19 cellular contexts compared by ENCODE assay signal in genomic region chr12:132286912-132287311, GRCh38. TPM values are rescaled to one million over a fixed set of nuclear protein-coding genes. Genes with fewer than 3 reads are reported as not detected.
DNase-seq lines count a peak whose midpoint lies in the region; ATAC-seq, FAIRE-seq and TF ChIP-seq lines count a peak whose summit lies in the region.
"Had no signal": no experiment of that assay in that cellular context is flagged by ENCODE, and none has a peak within 500 bp of the region (broad histone marks: within the 10 kb centered on the region; RNA-seq: fewer than 3 reads in every experiment).

No MANE protein-coding gene starts in this region.

- DNase-seq in Right ventricle myocardium inferior (ENCODE audit: missing footprints) (peak; percentile 34), left ventricle myocardium inferior (no peak), PC-3 (peak; percentile 93), H1 (ENCODE audit: low read depth in 1 of 2, low spot score in 2 of 2) (no peak), SIG-M5 (lab: John Stamatoyannopoulos, UW) (no peak), body of pancreas (no peak), tibial nerve (ENCODE audit: low spot score in 2 of 2) (no peak)
- DNase-seq in stimulated activated effector memory CD8-positive, alpha-beta T cell treated with anti-CD3 and anti-CD28 coated beads, Interleukin-12 subunit alpha, Interleukin-12 subunit beta, amount 100 ng/mL, for 72 hours (ENCODE audit: low spot score in 2 of 2) = no peak
- DNase-seq: activated CD4-positive, alpha-beta T cell treated with anti-CD3 and anti-CD28 coated beads, Interleukin-2, amount 50 U/mL, for 1 hour; activated T-cell treated with anti-CD3 and anti-CD28 coated beads, Interleukin-2, amount 50 U/mL, for 48 hours; CD8-positive, alpha-beta T cell; esophagus squamous epithelium; KG1; NCI-H82; stimulated activated CD4-positive, alpha-beta T cell treated with anti-CD3 and anti-CD28 coated beads, Interleukin-4, amount 100 ng/mL, for 1 hour had no signal

- no peak overlapping the region for H4K8ac ChIP-seq in H1 (ENCODE audit: extremely low read depth, insufficient read depth, low read length)

- H3K27me3 ChIP-seq in left ventricle myocardium inferior (ENCODE audit: low read depth) (peaks cover 84% of the 10 kb centered on the region), PC-3 (ENCODE audit: low read length) (no peaks in the 10 kb centered on the region), H1 (replicated peaks in 1 of 4; ENCODE audit: control insufficient read depth in 3 of 4, extremely low read depth in 1 of 4, insufficient read depth in 3 of 4, low read length in 3 of 4) (peaks cover 0 to 15% (median 8%) of the 10 kb centered on the region in 4 experiments; a peak in 4 of 7 replicates), body of pancreas (peaks cover 0 to 25% of the 10 kb centered on the region in 2 donors), tibial nerve (peaks cover 0 to 67% of the 10 kb centered on the region in 2 donors)

- no peak for TF ChIP-seq RAD21 in H1 (IDR thresholded peaks at IDR 0.05 in 1 of 2, conservative IDR thresholded peaks at IDR 0.05 in 1 of 2; ENCODE audit: low read depth in 2 of 2, low read length in 2 of 2)

- BruUV-seq in PC-3 (replicated peaks; lab: Mats Ljungman, UMichigan) = no TSS peak

- no peak for TF ChIP-seq POLR2A in H1 (IDR thresholded peaks at IDR 0.05; ENCODE audit: control extremely low read depth in 1 of 2, low read depth in 2 of 2, low read length in 2 of 2)
- no peak for TF ChIP-seq POLR2A in body of pancreas (IDR thresholded peaks at IDR 0.05)
- TF ChIP-seq POLR2A in tibial nerve (IDR thresholded peaks at IDR 0.05) = no peak

- H4K5ac ChIP-seq in H1 (ENCODE audit: insufficient read length, low read depth, low read length) = no peak overlapping the region

- no peaks in the 10 kb centered on the region for H3K9me3 Mint-ChIP-seq in stimulated activated effector memory CD8-positive, alpha-beta T cell treated with anti-CD3 and anti-CD28 coated beads, Interleukin-12 subunit alpha, Interleukin-12 subunit beta, amount 100 ng/mL, for 72 hours
- H3K9me3 Mint-ChIP-seq: CD8-positive, alpha-beta T cell had no signal

- H2AK5ac ChIP-seq in H1 (ENCODE audit: low read depth, low read length) = no peak overlapping the region

- H3K27ac Mint-ChIP-seq in stimulated activated effector memory CD8-positive, alpha-beta T cell treated with anti-CD3 and anti-CD28 coated beads, Interleukin-12 subunit alpha, Interleukin-12 subunit beta, amount 100 ng/mL, for 72 hours = peak overlapping the region; percentile 33
- H3K27ac Mint-ChIP-seq: CD8-positive, alpha-beta T cell; dendritic cell treated with granulocyte-macrophage colony-stimulating factor and Interleukin-4, amounts not matched to agents 40 ng/mL and 50 ng/mL, for 4 days had no signal

- H4K20me1 ChIP-seq in PC-3 (ENCODE audit: low read length) (no peaks in the 10 kb centered on the region), H1 (replicated peaks in 1 of 2; ENCODE audit: control insufficient read depth in 1 of 2, insufficient read depth in 2 of 2, low read length in 2 of 2) (no peaks in the 10 kb centered on the region)

- H3K9ac ChIP-seq in PC-3 (ENCODE audit: low read length) (no peak overlapping the region), H1 (replicated peaks in 1 of 4; ENCODE audit: extremely low read depth in 1 of 4, low read depth in 3 of 4, low read length in 3 of 4) (no peak overlapping the region)

- H3K27ac ChIP-seq in left ventricle myocardium inferior (replicated peaks) (no peak overlapping the region), PC-3 (ENCODE audit: low read length) (peak overlapping the region; percentile 66), H1 (ENCODE audit: low read depth, low read length) (no peak overlapping the region), body of pancreas (no peak overlapping the region), tibial nerve (no peak overlapping the region)
- H3K27ac ChIP-seq: esophagus squamous epithelium, hepatocyte had no signal

- 95% methylated on average over 17 of the region's 23 CpGs; no CpG with 5 or more reads in 1 of the 2 experiments for WGBS in H1 (ENCODE audit: extremely low coverage in 1 of 2, insufficient coverage in 1 of 2, insufficient read length in 1 of 2, insufficient replicate concordance in 2 of 2, low coverage in 1 of 2, low lambda C conversion rate in 2 of 2, missing lambda C conversion rate in 1 of 2), 2 experiments
- WGBS in body of pancreas, 2 donors = 64 to 94% methylated on average over 3 to 22 of the region's 23 CpGs
- 81 to 86% methylated on average over 23 of the region's 23 CpGs for WGBS in tibial nerve, 2 donors

- H2AFZ ChIP-seq in PC-3 (ENCODE audit: low read length) (no peak overlapping the region), H1 (ENCODE audit: low read length) (no peak overlapping the region)
- H2AFZ ChIP-seq: hepatocyte had no signal

- H3K79me2 ChIP-seq in PC-3 (ENCODE audit: low read length) (no peaks in the 10 kb centered on the region), H1 (ENCODE audit: control insufficient read depth in 1 of 2, insufficient read depth in 2 of 2, low read length in 2 of 2) (no peaks in the 10 kb centered on the region)
- H3K79me2 ChIP-seq: hepatocyte had no signal

- H3K4me1 Mint-ChIP-seq in stimulated activated effector memory CD8-positive, alpha-beta T cell treated with anti-CD3 and anti-CD28 coated beads, Interleukin-12 subunit alpha, Interleukin-12 subunit beta, amount 100 ng/mL, for 72 hours = peaks cover 8% of the 10 kb centered on the region

- TF ChIP-seq CTCF in left ventricle myocardium inferior (IDR thresholded peaks at IDR 0.05; ENCODE audit: borderline replicate concordance) (no peak), PC-3 (conservative IDR thresholded peaks at IDR 0.05; ENCODE audit: low read depth, low read length) (no peak), H1 (IDR thresholded peaks at IDR 0.05; ENCODE audit: control extremely low read depth in 1 of 3, insufficient read depth in 1 of 3, low read depth in 1 of 3, low read length in 3 of 3) (no peak), body of pancreas (IDR thresholded peaks at IDR 0.05) (no peak), tibial nerve (IDR thresholded peaks at IDR 0.05) (no peak)

- peaks cover under 1% of the 10 kb centered on the region for H3K36me3 Mint-ChIP-seq in stimulated activated effector memory CD8-positive, alpha-beta T cell treated with anti-CD3 and anti-CD28 coated beads, Interleukin-12 subunit alpha, Interleukin-12 subunit beta, amount 100 ng/mL, for 72 hours
- H3K36me3 Mint-ChIP-seq: CD8-positive, alpha-beta T cell had no signal

- H3K4me1 ChIP-seq in left ventricle myocardium inferior (peaks cover 7% of the 10 kb centered on the region), PC-3 (ENCODE audit: insufficient read depth, low read length) (peaks cover 58% of the 10 kb centered on the region), H1 (replicated peaks in 1 of 4; ENCODE audit: control insufficient read depth in 3 of 4, insufficient read depth in 4 of 4, low read length in 3 of 4) (peaks cover 5 to 39% (median 31%) of the 10 kb centered on the region in 4 experiments), body of pancreas (peaks cover 7% of the 10 kb centered on the region), tibial nerve (peaks cover 0 to 11% (median 0%) of the 10 kb centered on the region in 4 donors)

- no peak for FAIRE-seq in H1 (lab: Jason Lieb, UNC)
- FAIRE-seq: GM18507 had no signal

- no peak overlapping the region for H3K4ac ChIP-seq in H1 (replicated peaks; ENCODE audit: insufficient read length, low read depth, low read length)

- H3K23ac ChIP-seq in H1 (ENCODE audit: insufficient read length) = no peak overlapping the region

- CTCF ChIA-PET in PC-3 (lab: Charles Lee) = no interaction called here
- CTCF ChIA-PET in H1 (lab: Charles Lee; ENCODE audit: partially characterized antibody) = interaction anchor here (1.0 to 3.8 kb wide), 6 partner anchors 12 to 127 kb away, joined by 3 to 36 read pairs (median 10); no protein-coding TSS in a partner anchor

- no peak overlapping the region for H2BK12ac ChIP-seq in H1 (ENCODE audit: low read depth, low read length)

- H3K4me3 ChIP-seq in left ventricle myocardium inferior (no peak overlapping the region), PC-3 (ENCODE audit: low read length) (no peak overlapping the region), H1 (ENCODE audit: extremely low read depth in 1 of 4, insufficient read depth in 2 of 4, low read depth in 3 of 4, low read length in 4 of 4) (no peak overlapping the region), body of pancreas (no peak overlapping the region), tibial nerve (no peak overlapping the region)
- H3K4me3 ChIP-seq: hepatocyte had no signal

- POLR2A ChIA-PET in PC-3 (lab: Charles Lee; ENCODE audit: unreplicated experiment) = no interaction called here
- POLR2A ChIA-PET in H1 (lab: Charles Lee; ENCODE audit: partially characterized antibody) = no interaction called here

- H3K4me2 ChIP-seq in PC-3 (ENCODE audit: low read length) (peak overlapping the region; percentile 49), H1 (ENCODE audit: insufficient read depth in 1 of 2, low read depth in 2 of 2, low read length in 2 of 2) (no peak overlapping the region)

- no peaks in the 10 kb centered on the region for H3K9me2 ChIP-seq in PC-3 (replicated peaks; ENCODE audit: low read length)

- intact Hi-C loops in Right ventricle myocardium inferior (cut with DNase I) (no loop called here), left ventricle myocardium inferior (cut with micrococcal nuclease) (no loop called here), PC-3 (cut with micrococcal nuclease) (loop anchor here (5.0 to 10.0 kb wide), 2 partner anchors 40 to 108 kb away; partner anchors contain the start of gene GALNT9), body of pancreas (cut with DNase I) (no loop called here)

- no peak overlapping the region for H2BK20ac ChIP-seq in H1 (ENCODE audit: low read length)

- H3F3A ChIP-seq in PC-3 (ENCODE audit: low read length, unreplicated experiment) = peaks cover 4% of the 10 kb centered on the region

- H2BK5ac ChIP-seq in H1 (ENCODE audit: low read depth, low read length) = no peak overlapping the region

- H3K23me2 ChIP-seq in H1 (ENCODE audit: low read depth, low read length) = 0 out of 2 replicates have a peak, but pooled peaks cover 1% of the 10 kb centered on the region

- no peaks in the 10 kb centered on the region for H3K36me3 ChIP-seq in left ventricle myocardium inferior
- no peaks in the 10 kb centered on the region for H3K36me3 ChIP-seq in PC-3 (ENCODE audit: low read depth, low read length)
- H3K36me3 ChIP-seq in H1 (ENCODE audit: control insufficient read depth in 2 of 4, insufficient read depth in 4 of 4, low read length in 3 of 4) = no peaks in the 10 kb centered on the region
- H3K36me3 ChIP-seq in body of pancreas (replicated peaks in 1 of 2; ENCODE audit: insufficient read depth in 1 of 2, low read depth in 2 of 2) = no peaks in the 10 kb centered on the region
- H3K36me3 ChIP-seq in tibial nerve = no peaks in the 10 kb centered on the region
- H3K36me3 ChIP-seq: esophagus squamous epithelium had no signal

- H3K14ac ChIP-seq in H1 (ENCODE audit: insufficient read length) = no peak overlapping the region

- no peak overlapping the region for H3K4me3 Mint-ChIP-seq in stimulated activated effector memory CD8-positive, alpha-beta T cell treated with anti-CD3 and anti-CD28 coated beads, Interleukin-12 subunit alpha, Interleukin-12 subunit beta, amount 100 ng/mL, for 72 hours
- H3K4me3 Mint-ChIP-seq: CD8-positive, alpha-beta T cell; dendritic cell treated with granulocyte-macrophage colony-stimulating factor and Interleukin-4, amounts not matched to agents 40 ng/mL and 50 ng/mL, for 4 days had no signal

- ATAC-seq in Right ventricle myocardium inferior = no peak
- ATAC-seq in PC-3 = peak; percentile 37
- ATAC-seq in stimulated activated effector memory CD8-positive, alpha-beta T cell treated with anti-CD3 and anti-CD28 coated beads, Interleukin-12 subunit alpha, Interleukin-12 subunit beta, amount 100 ng/mL, for 72 hours = no peak
- no peak for ATAC-seq in body of pancreas
- ATAC-seq: CD8-positive, alpha-beta T cell had no signal

- H3K18ac ChIP-seq in H1 (ENCODE audit: extremely low read depth, low read length) = no peak overlapping the region

- no peak overlapping the region for H2BK15ac ChIP-seq in H1 (ENCODE audit: low read length)

- no peak overlapping the region for H4K91ac ChIP-seq in H1 (replicated peaks; ENCODE audit: insufficient read length, low read length)

- H2BK120ac ChIP-seq in H1 (replicated peaks; ENCODE audit: low read depth, low read length) = no peak overlapping the region

- no peak overlapping the region for H3K56ac ChIP-seq in H1 (replicated peaks; ENCODE audit: insufficient read length, low read depth, low read length)

- TF ChIP-seq EP300 in H1 (IDR thresholded peaks at IDR 0.05; ENCODE audit: borderline replicate concordance in 1 of 2, low read depth in 2 of 2, low read length in 2 of 2) (no peak), tibial nerve (IDR thresholded peaks at IDR 0.05) (no peak)

- H3K9me3 ChIP-seq in left ventricle myocardium inferior (replicated peaks) = no peaks in the 10 kb centered on the region
- no peaks in the 10 kb centered on the region for H3K9me3 ChIP-seq in PC-3 (ENCODE audit: low read length)
- H3K9me3 ChIP-seq in H1 (ENCODE audit: insufficient read depth in 2 of 2, low read depth in 1 of 2, low read length in 1 of 2) = peaks cover 3 to 13% of the 10 kb centered on the region in 2 experiments; a peak in 3 of 4 replicates
- no peaks in the 10 kb centered on the region for H3K9me3 ChIP-seq in body of pancreas
- no peaks in the 10 kb centered on the region for H3K9me3 ChIP-seq in tibial nerve
- H3K9me3 ChIP-seq: esophagus squamous epithelium had no signal

- H3K79me1 ChIP-seq in H1 (ENCODE audit: low read depth, low read length) = no peaks in the 10 kb centered on the region; the same call in 1 of the 2 replicates

RNA-seq across cellular contexts. Expression of gene GALNT9, which starts 42.5 kb away (rescaled TPM):
- total RNA-seq in Right ventricle myocardium inferior (not detected), left ventricle myocardium inferior (not detected), PC-3 (2014; rRNA removed) (0.44 TPM in 1 of 2 replicates, not detected in the other), body of pancreas (not detected), tibial nerve (1 to 10 TPM in 1 of 4 donors, not detected in 3; 1.6 TPM)
- 2.0 and 3.3 TPM in 2 replicates for total RNA-seq in H1 (2021; fragmentation: NEBNext Ultra II Directional; extraction: Animal tissue kit (Norgen Biotek cat#: 25700))
- polyA plus RNA-seq in H1 (2011; rRNA removed) = 3.6 and 5.3 TPM in 2 replicates
- polyA plus RNA-seq in H1 (2011; cell fraction: cytosol; rRNA removed) = 6.1 TPM
- 9.4 TPM for polyA plus RNA-seq in H1 (2011; cell fraction: nucleus; rRNA removed)
- 2.3 to 3.6 TPM (median 3.1 TPM) in 4 replicates for polyA plus RNA-seq in H1 (2012, experiment 1 of 2)
- 2.3 TPM for polyA plus RNA-seq in H1 (2012, experiment 2 of 2)
- 0.73 TPM for polyA plus RNA-seq in H1 (2013, experiment 1 of 2)
- 0.92 TPM for polyA plus RNA-seq in H1 (2013, experiment 2 of 2)
- polyA minus RNA-seq in H1 (2011; rRNA and poly(A)+ RNA removed) = 2.3 and 4.0 TPM in 2 replicates
- 4.0 TPM for polyA minus RNA-seq in H1 (2011; cell fraction: cytosol; rRNA and poly(A)+ RNA removed)
- 4.2 TPM for polyA minus RNA-seq in H1 (2011; cell fraction: nucleus; rRNA and poly(A)+ RNA removed)
- total RNA-seq: CD8-positive, alpha-beta T cell; esophagus squamous epithelium; left lobe of liver had no signal

Comparison
In these comparisons a context has a peak if more than half of its experiments do, and no peak if none do; other contexts are left out.
1. DNase-seq: peak in Right ventricle myocardium inferior (single experiment) and PC-3 (single experiment); none in left ventricle myocardium inferior (single experiment), H1 (0 of 2), stimulated activated effector memory CD8-positive, alpha-beta T cell treated with anti-CD3 and anti-CD28 coated beads, Interleukin-12 subunit alpha, Interleukin-12 subunit beta, amount 100 ng/mL, for 72 hours (0 of 2), SIG-M5 (single experiment), body of pancreas (0 of 4) and tibial nerve (0 of 2).